Comparison of ENCODE assay signal across 15 cellular contexts in the genomic region with DNA sequence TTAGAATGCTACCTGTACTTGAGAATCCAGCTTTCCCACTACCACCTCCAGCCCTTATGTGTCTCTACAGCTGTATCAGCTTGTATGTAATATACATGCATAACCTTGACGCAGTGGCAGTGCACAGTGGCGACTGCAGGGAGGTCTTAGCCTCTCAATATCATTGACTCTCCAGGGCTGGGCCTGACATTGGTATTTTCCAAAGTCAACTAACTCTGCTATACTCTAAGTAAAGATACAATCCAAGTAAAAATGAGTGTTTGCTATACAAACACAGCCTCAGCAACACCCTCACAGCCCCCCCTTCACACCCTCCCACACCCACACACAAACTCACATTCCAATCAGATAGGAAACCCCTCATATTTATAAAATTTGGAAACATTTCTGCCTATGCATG. TPM values are rescaled to one million over a fixed set of nuclear protein-coding genes. Genes with fewer than 3 reads are reported as not detected.
DNase-seq lines count a peak whose midpoint lies in the region; ATAC-seq and TF ChIP-seq lines count a peak whose summit lies in the region.
"Had no signal": no experiment of that assay in that cellular context is flagged by ENCODE, and none has a peak within 500 bp of the region (broad histone marks: within the 10 kb centered on the region; RNA-seq: fewer than 3 reads in every experiment).

No MANE protein-coding gene starts in this region.

- intact Hi-C loops in activated CD4-positive, alpha-beta T cell treated with anti-CD3 and anti-CD28 coated beads, Interleukin-2, amount 10 ng/mL, durations not matched to agents 24 days and 14 days (cut with micrococcal nuclease) = no loop called here
- intact Hi-C loops in thyroid gland (cut with DNase I) (loop anchor here (10.0 kb wide), 2 partner anchors 68 to 258 kb away; no protein-coding TSS in a partner anchor), heart left ventricle (cut with DNase I) (loop anchor here in 1 of 10 donors (10.0 kb wide), 1 partner anchor 68 kb away; no protein-coding TSS in a partner anchor), tibial artery (cut with DNase I; ENCODE audit: low total_unique reads) (no loop called here)

- H3K4me1 ChIP-seq in thyroid gland = peaks cover 8 to 23% of the 10 kb centered on the region in 2 donors
- H3K4me1 ChIP-seq in heart left ventricle = peaks cover 0 to 9% (median 0%) of the 10 kb centered on the region in 12 donors
- peaks cover 0 to 8% (median 0%) of the 10 kb centered on the region in 4 donors for H3K4me1 ChIP-seq in tibial artery

- peaks cover 17% of the 10 kb centered on the region for H3K9me3 Mint-ChIP-seq in activated CD4-positive, alpha-beta T cell treated with anti-CD3 and anti-CD28 coated beads, Interleukin-2, amount 10 ng/mL, durations not matched to agents 24 days and 14 days
- H3K9me3 Mint-ChIP-seq in activated CD4-positive, alpha-beta T cell treated with anti-CD3 and anti-CD28 coated beads, Interleukin-2, amount 10 ng/mL, durations not matched to agents 7 days and 5 days = peaks cover 4% of the 10 kb centered on the region
- no peaks in the 10 kb centered on the region for H3K9me3 Mint-ChIP-seq in mesothelial cell of epicardium
- H3K9me3 Mint-ChIP-seq: CD8-positive, alpha-beta memory T cell; GM23338 had no signal

- H3K9me3 ChIP-seq in thyroid gland = no peaks in the 10 kb centered on the region
- no peaks in the 10 kb centered on the region for H3K9me3 ChIP-seq in heart left ventricle
- no peaks in the 10 kb centered on the region for H3K9me3 ChIP-seq in tibial artery
- H3K9me3 ChIP-seq: Caco-2 had no signal

- H3K27ac ChIP-seq in thyroid gland = no peak overlapping the region
- H3K27ac ChIP-seq in heart left ventricle = no peak overlapping the region
- no peak overlapping the region for H3K27ac ChIP-seq in tibial artery
- H3K27ac ChIP-seq: 22Rv1 had no signal

- no peak for ATAC-seq in heart left ventricle
- ATAC-seq: GM23338 had no signal

- WGBS in thyroid gland, 2 donors = 46 to 50% methylated on average over 2 of the region's 2 CpGs
- 86 to 99% (median 95%) methylated on average over 2 of the region's 2 CpGs for whole genome bisulfite sequencing in heart left ventricle, 4 donors

- H3K27me3 ChIP-seq in thyroid gland (no peaks in the 10 kb centered on the region), heart left ventricle (no peaks in the 10 kb centered on the region), tibial artery (no peaks in the 10 kb centered on the region)

- H3K36me3 Mint-ChIP-seq in activated CD4-positive, alpha-beta T cell treated with anti-CD3 and anti-CD28 coated beads, Interleukin-2, amount 10 ng/mL, durations not matched to agents 24 days and 14 days (ENCODE audit: low read depth) = no peaks in the 10 kb centered on the region
- no peaks in the 10 kb centered on the region for H3K36me3 Mint-ChIP-seq in activated CD4-positive, alpha-beta T cell treated with anti-CD3 and anti-CD28 coated beads, Interleukin-2, amount 10 ng/mL, durations not matched to agents 7 days and 5 days (ENCODE audit: low read depth)
- H3K36me3 Mint-ChIP-seq in mesothelial cell of epicardium = no peaks in the 10 kb centered on the region
- H3K36me3 Mint-ChIP-seq: CD14-positive monocyte had no signal

- no peak overlapping the region for H3K4me3 ChIP-seq in thyroid gland (replicated peaks in 1 of 3)
- no peak overlapping the region for H3K4me3 ChIP-seq in heart left ventricle
- no peak overlapping the region for H3K4me3 ChIP-seq in tibial artery
- H3K4me3 ChIP-seq: GM23338 had no signal

- H3K27me3 Mint-ChIP-seq in activated CD4-positive, alpha-beta T cell treated with anti-CD3 and anti-CD28 coated beads, Interleukin-2, amount 10 ng/mL, durations not matched to agents 24 days and 14 days = no peaks in the 10 kb centered on the region
- no peaks in the 10 kb centered on the region for H3K27me3 Mint-ChIP-seq in activated CD4-positive, alpha-beta T cell treated with anti-CD3 and anti-CD28 coated beads, Interleukin-2, amount 10 ng/mL, durations not matched to agents 7 days and 5 days
- H3K27me3 Mint-ChIP-seq in mesothelial cell of epicardium (ENCODE audit: low read depth) = no peaks in the 10 kb centered on the region
- H3K27me3 Mint-ChIP-seq: CD8-positive, alpha-beta memory T cell had no signal

- CTCF ChIA-PET in activated CD4-positive, alpha-beta T cell treated with anti-CD3 and anti-CD28 coated beads, Interleukin-2, amount 10 ng/mL, durations not matched to agents 7 days and 5 days (lab: Charles Lee) = no interaction called here

- H3K27ac Mint-ChIP-seq in activated CD4-positive, alpha-beta T cell treated with anti-CD3 and anti-CD28 coated beads, Interleukin-2, amount 10 ng/mL, durations not matched to agents 24 days and 14 days = no peak overlapping the region
- no peak overlapping the region for H3K27ac Mint-ChIP-seq in activated CD4-positive, alpha-beta T cell treated with anti-CD3 and anti-CD28 coated beads, Interleukin-2, amount 10 ng/mL, durations not matched to agents 7 days and 5 days
- H3K27ac Mint-ChIP-seq in mesothelial cell of epicardium = peak overlapping the region; percentile 71
- H3K27ac Mint-ChIP-seq: CD14-positive monocyte; CD8-positive, alpha-beta memory T cell; GM23338 had no signal

- POLR2A ChIA-PET in activated CD4-positive, alpha-beta T cell treated with anti-CD3 and anti-CD28 coated beads, Interleukin-2, amount 10 ng/mL, durations not matched to agents 7 days and 5 days (lab: Charles Lee) = no interaction called here

- TF ChIP-seq CTCF in mesothelial cell of epicardium (IDR thresholded peaks at IDR 0.05; ENCODE audit: unreplicated experiment) (no peak), thyroid gland (IDR thresholded peaks at IDR 0.05) (no peak), heart left ventricle (IDR thresholded peaks at IDR 0.05) (no peak), tibial artery (IDR thresholded peaks at IDR 0.05) (no peak)

- H3K4me1 Mint-ChIP-seq in activated CD4-positive, alpha-beta T cell treated with anti-CD3 and anti-CD28 coated beads, Interleukin-2, amount 10 ng/mL, durations not matched to agents 24 days and 14 days = peaks cover 30% of the 10 kb centered on the region
- peaks cover 30% of the 10 kb centered on the region for H3K4me1 Mint-ChIP-seq in activated CD4-positive, alpha-beta T cell treated with anti-CD3 and anti-CD28 coated beads, Interleukin-2, amount 10 ng/mL, durations not matched to agents 7 days and 5 days
- H3K4me1 Mint-ChIP-seq in mesothelial cell of epicardium = peaks cover 47% of the 10 kb centered on the region
- H3K4me1 Mint-ChIP-seq: CD8-positive, alpha-beta memory T cell had no signal

- TF ChIP-seq POLR2A in thyroid gland (IDR thresholded peaks at IDR 0.05) (no peak), heart left ventricle (IDR thresholded peaks at IDR 0.05) (no peak)

- peak; percentile 47 for DNase-seq in activated CD4-positive, alpha-beta T cell treated with anti-CD3 and anti-CD28 coated beads, Interleukin-2, amount 10 ng/mL, durations not matched to agents 24 days and 14 days
- no peak for DNase-seq in activated CD4-positive, alpha-beta T cell treated with anti-CD3 and anti-CD28 coated beads, Interleukin-2, amount 10 ng/mL, durations not matched to agents 7 days and 5 days
- DNase-seq in mesothelial cell of epicardium (ENCODE audit: low spot score in 2 of 2, unreplicated experiment in 2 of 2) (no peak), thyroid gland (peak; percentile 5 to 15), GF-D8 (lab: John Stamatoyannopoulos, UW) (no peak), heart left ventricle (no peak), tibial artery (no peak)
- DNase-seq: Caco-2; CD8-positive, alpha-beta memory T cell; DND-41; GDM1; H7 had no signal

- no peak overlapping the region for H3K4me3 Mint-ChIP-seq in activated CD4-positive, alpha-beta T cell treated with anti-CD3 and anti-CD28 coated beads, Interleukin-2, amount 10 ng/mL, durations not matched to agents 24 days and 14 days
- H3K4me3 Mint-ChIP-seq in activated CD4-positive, alpha-beta T cell treated with anti-CD3 and anti-CD28 coated beads, Interleukin-2, amount 10 ng/mL, durations not matched to agents 7 days and 5 days = no peak overlapping the region
- H3K4me3 Mint-ChIP-seq in mesothelial cell of epicardium = no peak overlapping the region
- H3K4me3 Mint-ChIP-seq: CD14-positive monocyte; CD8-positive, alpha-beta memory T cell; GM23338 had no signal

- H3K36me3 ChIP-seq in thyroid gland (no peaks in the 10 kb centered on the region), heart left ventricle (no peaks in the 10 kb centered on the region), tibial artery (no peaks in the 10 kb centered on the region)

RNA-seq across cellular contexts. Expression of a gene that starts 6.7 kb away (rescaled TPM):
- 9.5 and 10.1 TPM in 2 replicates for total RNA-seq in activated CD4-positive, alpha-beta T cell treated with anti-CD3 and anti-CD28 coated beads, Interleukin-2, amount 10 ng/mL, durations not matched to agents 24 days and 14 days
- 10 to 100 TPM; 14.5 to 16.1 TPM for total RNA-seq in activated CD4-positive, alpha-beta T cell treated with anti-CD3 and anti-CD28 coated beads, Interleukin-2, amount 10 ng/mL, durations not matched to agents 7 days and 5 days
- total RNA-seq in mesothelial cell of epicardium (22.7 to 23.6 TPM (median 23.3 TPM) in 3 replicates), thyroid gland (10 to 100 TPM; 59.0 to 79.0 (median 65.1) TPM), heart left ventricle (10 to 100 TPM; 19.0 to 27.7 (median 21.2) TPM)
- polyA plus RNA-seq in heart left ventricle = 10 to 100 TPM in 1 of 2 donors, 1 to 10 TPM in 1; 9.1 to 19.4 TPM

Comparison
In these comparisons a context has a peak if more than half of its experiments do, and no peak if none do; other contexts are left out.
1. DNase-seq: peak in activated CD4-positive, alpha-beta T cell treated with anti-CD3 and anti-CD28 coated beads, Interleukin-2, amount 10 ng/mL, durations not matched to agents 24 days and 14 days (single experiment) and thyroid gland (2 of 2); none in activated CD4-positive, alpha-beta T cell treated with anti-CD3 and anti-CD28 coated beads, Interleukin-2, amount 10 ng/mL, durations not matched to agents 7 days and 5 days (single experiment), mesothelial cell of epicardium (0 of 2), GF-D8 (single experiment), heart left ventricle (0 of 5) and tibial artery (0 of 2).